In genomic region chr6:153790881-153791473, GRCh38 we compare ENCODE assay signal across 12 cellular contexts.
DNase-seq lines count a peak whose midpoint lies in the region; ATAC-seq, FAIRE-seq and TF ChIP-seq lines count a peak whose summit lies in the region.
"Had no signal": no experiment of that assay in that cellular context is flagged by ENCODE, and none has a peak within 500 bp of the region (broad histone marks: within the 10 kb centered on the region; RNA-seq: fewer than 3 reads in every experiment).

No MANE protein-coding gene starts in this region.

- H3K36me3 Mint-ChIP-seq in astrocyte (ENCODE audit: low read depth, unreplicated experiment) (no peaks in the 10 kb centered on the region), nephron progenitor cell (ENCODE audit: low read depth) (no peaks in the 10 kb centered on the region)

- H3K9me3 ChIP-seq in Karpas-422 (ENCODE audit: low read length) (no peaks in the 10 kb centered on the region), astrocyte (ENCODE audit: insufficient read depth, low read depth, low read length) (no peaks in the 10 kb centered on the region)
- H3K9me3 ChIP-seq: pancreas had no signal

- ATAC-seq in HG02884 (IDR thresholded peaks at IDR 0.05; ENCODE audit: unreplicated experiment) (no peak), HG03280 (IDR thresholded peaks at IDR 0.05; ENCODE audit: unreplicated experiment) (no peak)
- ATAC-seq: activated T-cell treated with anti-CD3 and anti-CD28 coated beads, Interleukin-2, amount 50 U/mL, for 72 hours; T-helper 17 cell had no signal

- H3K9me2 ChIP-seq in Karpas-422 (replicated peaks; ENCODE audit: insufficient read depth, low read length): no peaks in the 10 kb centered on the region

- no peak overlapping the region for H3K4me3 Mint-ChIP-seq in astrocyte (ENCODE audit: unreplicated experiment)
- no peak overlapping the region for H3K4me3 Mint-ChIP-seq in nephron progenitor cell
- H3K4me3 Mint-ChIP-seq: activated T-cell treated with anti-CD3 and anti-CD28 coated beads, Interleukin-2, amount 50 U/mL, for 72 hours; dendritic cell treated with granulocyte-macrophage colony-stimulating factor and Interleukin-4, amounts not matched to agents 40 ng/mL and 50 ng/mL, for 4 days; T-helper 17 cell had no signal

- H2AFZ ChIP-seq in Karpas-422 (ENCODE audit: low read length): no peak overlapping the region
- H2AFZ ChIP-seq in astrocyte (ENCODE audit: low read depth, low read length): no peak overlapping the region

- H3K27ac Mint-ChIP-seq in astrocyte (ENCODE audit: unreplicated experiment): peak overlapping the region; percentile 85
- H3K27ac Mint-ChIP-seq in nephron progenitor cell: no peak overlapping the region
- H3K27ac Mint-ChIP-seq: activated T-cell treated with anti-CD3 and anti-CD28 coated beads, Interleukin-2, amount 50 U/mL, for 72 hours; dendritic cell treated with granulocyte-macrophage colony-stimulating factor and Interleukin-4, amounts not matched to agents 40 ng/mL and 50 ng/mL, for 4 days; T-helper 17 cell had no signal

- H3K4me1 ChIP-seq in Karpas-422 (ENCODE audit: low read length) (no peaks in the 10 kb centered on the region), astrocyte (ENCODE audit: insufficient read depth, low read length) (peaks cover 5% of the 10 kb centered on the region)
- H3K4me1 ChIP-seq: pancreas had no signal

- H3K4me2 ChIP-seq in Karpas-422 (ENCODE audit: low read depth, low read length, poor library complexity, severe bottlenecking) (no peak overlapping the region), astrocyte (ENCODE audit: low read length) (no peak overlapping the region)

- no peak overlapping the region for H3K9ac ChIP-seq in Karpas-422 (ENCODE audit: low read length)
- no peak overlapping the region for H3K9ac ChIP-seq in astrocyte (ENCODE audit: low read length)

- no peak overlapping the region for H3K4me3 ChIP-seq in GM12865 (ENCODE audit: low read depth, low read length)
- no peak overlapping the region for H3K4me3 ChIP-seq in Karpas-422 (ENCODE audit: low read length)
- no peak overlapping the region for H3K4me3 ChIP-seq in astrocyte (ENCODE audit: insufficient read depth, low read depth, low read length)
- H3K4me3 ChIP-seq: pancreas had no signal

- H3K27ac ChIP-seq in Karpas-422 (ENCODE audit: low read length) (no peak overlapping the region), astrocyte (ENCODE audit: low read depth, low read length) (peak overlapping the region; percentile 43)
- H3K27ac ChIP-seq: pancreas had no signal

- H3K79me2 ChIP-seq in Karpas-422 (ENCODE audit: low read length) (no peaks in the 10 kb centered on the region), astrocyte (ENCODE audit: insufficient read depth, low read length) (no peaks in the 10 kb centered on the region)

- H3K36me3 ChIP-seq in Karpas-422 (ENCODE audit: insufficient read depth, low read length) (no peaks in the 10 kb centered on the region), astrocyte (ENCODE audit: insufficient read depth, low read length) (no peaks in the 10 kb centered on the region)
- H3K36me3 ChIP-seq: pancreas had no signal

- TF ChIP-seq CTCF in GM12865 (IDR thresholded peaks at IDR 0.05; ENCODE audit: insufficient read depth, low read depth, low read length, missing control alignments) (no peak), astrocyte (IDR thresholded peaks at IDR 0.05; ENCODE audit: insufficient read depth, low read depth, low read length) (no peak), nephron progenitor cell (IDR thresholded peaks at IDR 0.05) (peak; percentile 15)

- H3K4me1 Mint-ChIP-seq in astrocyte (ENCODE audit: low read depth, unreplicated experiment) (peaks cover 15% of the 10 kb centered on the region), nephron progenitor cell (no peaks in the 10 kb centered on the region)
- H3K4me1 Mint-ChIP-seq: T-helper 17 cell had no signal

- no peak for FAIRE-seq in astrocyte (lab: Jason Lieb, UNC)
- FAIRE-seq: pancreas had no signal

- H3K27me3 ChIP-seq in Karpas-422 (ENCODE audit: low read length): no peaks in the 10 kb centered on the region
- H3K27me3 ChIP-seq in astrocyte (ENCODE audit: insufficient read depth, low read length): no peaks in the 10 kb centered on the region
- H3K27me3 ChIP-seq: pancreas had no signal

- H4K20me1 ChIP-seq in Karpas-422 (ENCODE audit: insufficient read depth, low read depth, low read length) (no peaks in the 10 kb centered on the region), astrocyte (ENCODE audit: insufficient read depth, low read length) (no peaks in the 10 kb centered on the region)

- DNase-seq in GM12865 (ENCODE audit: low read depth) (peak; percentile 23), Karpas-422 (peak; percentile 62), astrocyte (ENCODE audit: low read depth) (peak; percentile 59), nephron progenitor cell (no peak), DMS79 (lab: John Stamatoyannopoulos, UW) (no peak)
- DNase-seq: activated T-cell treated with anti-CD3 and anti-CD28 coated beads, Interleukin-2, amount 50 U/mL, for 72 hours; NCI-H1436 treated with DMSO at 0.1 percent for 48 hours; pancreas; T-helper 17 cell had no signal

- no peaks in the 10 kb centered on the region for H3K27me3 Mint-ChIP-seq in astrocyte (ENCODE audit: low read depth, unreplicated experiment)
- H3K27me3 Mint-ChIP-seq in nephron progenitor cell (ENCODE audit: low read depth, poor library complexity): peaks cover 3% of the 10 kb centered on the region
- H3K27me3 Mint-ChIP-seq: dendritic cell treated with granulocyte-macrophage colony-stimulating factor and Interleukin-4, amounts not matched to agents 40 ng/mL and 50 ng/mL, for 4 days; T-helper 17 cell had no signal

- H3K9me3 Mint-ChIP-seq in astrocyte (ENCODE audit: unreplicated experiment) (peaks cover 6% of the 10 kb centered on the region), nephron progenitor cell (no peaks in the 10 kb centered on the region)

Comparison
In these comparisons a context has a peak if more than half of its experiments do, and no peak if none do; other contexts are left out.
1. DNase-seq: peak in GM12865 (single experiment), Karpas-422 (single experiment) and astrocyte (single experiment); none in nephron progenitor cell (single experiment) and DMS79 (single experiment).